Comparison of ENCODE assay signal across 1 cellular context in genomic region chr19:35037716-35038622, GRCh38.
TF ChIP-seq lines count a peak whose summit lies in the region.

No MANE protein-coding gene starts in this region.

TF ChIP-seq in HepG2, 621 proteins besides CTCF, POLR2A, EP300 and RAD21:
- TF ChIP-seq ZNF263 (CRISPR knock-in tag; IDR thresholded peaks at IDR 0.05) (no peak), CEBPG (CRISPR knock-in tag; IDR thresholded peaks at IDR 0.05) (0 out of 2 replicates have a peak, but pooled peaks have one; percentile 6), ESRRA (CRISPR knock-in tag; IDR thresholded peaks at IDR 0.05; ENCODE audit: low read depth) (no peak), NBN (conservative IDR thresholded peaks at IDR 0.05) (no peak), ZNF121 (CRISPR knock-in tag; IDR thresholded peaks at IDR 0.05) (peak; percentile 62; the same call in 1 of the 2 replicates), ZNF546 (CRISPR knock-in tag; conservative IDR thresholded peaks at IDR 0.05) (no peak), TFAP4 (IDR thresholded peaks at IDR 0.05; ENCODE audit: borderline replicate concordance, low read depth) (no peak), NCOA2 (CRISPR knock-in tag; IDR thresholded peaks at IDR 0.05) (no peak), ZNF768 (CRISPR knock-in tag; IDR thresholded peaks at IDR 0.05) (peak; percentile 74; the same call in 1 of the 2 replicates)
